8 cellular contexts compared by ENCODE assay signal in genomic region chr6:149716584-149716983, GRCh38. TPM values are rescaled to one million over a fixed set of nuclear protein-coding genes. Genes with fewer than 3 reads are reported as not detected.
A peak's percentile ranks its signal among the peaks of the same experiment; 100 is the strongest.
DNase-seq lines count a peak whose midpoint lies in the region; ATAC-seq, FAIRE-seq and TF ChIP-seq lines count a peak whose summit lies in the region.

No MANE protein-coding gene starts in this region.

- intact Hi-C loops in GM12878 (cut with micrococcal nuclease; ENCODE audit: unreplicated experiment): loop anchor here (5.0 kb wide), 1 partner anchor 149 kb away; the partner anchor contains the start of gene GINM1

- H3K4me2 ChIP-seq in GM12878 (ENCODE audit: control insufficient read depth, insufficient read depth) (peak overlapping the region; percentile 93), mesendoderm (ENCODE audit: low read length) (peak overlapping the region; percentile 60)

- H3K79me2 ChIP-seq in GM12878 (ENCODE audit: control insufficient read depth, insufficient read depth, low read length): peaks cover 61% of the 10 kb centered on the region
- H3K79me2 ChIP-seq in mesendoderm (ENCODE audit: control insufficient read depth, insufficient read depth, low read length): peaks cover 46% of the 10 kb centered on the region

- no peak overlapping the region for H2AK5ac ChIP-seq in mesendoderm (ENCODE audit: low read length)

- TF ChIP-seq RAD21 in GM12878 (IDR thresholded peaks at IDR 0.05; ENCODE audit: insufficient read depth, low read depth, low read length): no peak

- no peak overlapping the region for H2BK15ac ChIP-seq in mesendoderm (replicated peaks; ENCODE audit: low read depth)

- no peaks in the 10 kb centered on the region for H3K27me3 ChIP-seq in GM12878 (replicated peaks in 1 of 2; ENCODE audit: control insufficient read depth in 2 of 2, insufficient read depth in 2 of 2, low read length in 1 of 2)
- H3K27me3 ChIP-seq in mesendoderm (ENCODE audit: insufficient read depth, low read length, poor library complexity): no peaks in the 10 kb centered on the region

- no peak for FAIRE-seq in HTR-8/SVneo (lab: Jason Lieb, UNC)
- no peak for FAIRE-seq in GM12878 (lab: Jason Lieb, UNC)

- no peak overlapping the region for H4K8ac ChIP-seq in mesendoderm (ENCODE audit: low read depth, low read length)

- CTCF ChIA-PET in GM12878 (lab: Yijun Ruan, JAX): interaction anchor here (0.6 to 1.8 kb wide), 4 partner anchors 12 to 1222 kb away, joined by 3 to 5 read pairs (median 3); no protein-coding TSS in a partner anchor

- 0% methylated on average over 3 of the region's 3 CpGs for WGBS in GM12878 (ENCODE audit: insufficient coverage, insufficient replicate concordance, low lambda C conversion rate, missing lambda C conversion rate)
- no CpG with 5 or more reads among the region's 3 CpGs for WGBS in mesendoderm (ENCODE audit: extremely low coverage, insufficient coverage, low lambda C conversion rate)

- H3K18ac ChIP-seq in mesendoderm (ENCODE audit: low read length): no peak overlapping the region

- no peak overlapping the region for H2BK5ac ChIP-seq in mesendoderm (ENCODE audit: low read length)

- TF ChIP-seq CTCF in GM12878 (IDR thresholded peaks at IDR 0.05 in 2 of 3, conservative IDR thresholded peaks at IDR 0.05 in 1 of 3; ENCODE audit: control insufficient read depth in 2 of 3, extremely low read depth in 1 of 3, insufficient read depth in 1 of 3, low read depth in 3 of 3, low read length in 3 of 3): no peak

- H3K27ac ChIP-seq in GM12878 (ENCODE audit: control insufficient read depth, insufficient read depth) (peak overlapping the region; percentile 86), mesendoderm (ENCODE audit: low read depth, low read length) (no peak overlapping the region)

- RAD21 ChIA-PET in GM12878 (lab: Charles Lee; ENCODE audit: unreplicated experiment): interaction anchor here (0.9 to 1.5 kb wide), 4 partner anchors 12 to 149 kb away, joined by 3 to 5 read pairs (median 3); no protein-coding TSS in a partner anchor

- peak overlapping the region; percentile 51 for H3K56ac ChIP-seq in mesendoderm (ENCODE audit: low read length)

- peak; percentile 29 for DNase-seq in AG08395 (ENCODE audit: low spot score)
- DNase-seq in HTR-8/SVneo (ENCODE audit: insufficient read length, low spot score): peak; percentile 10
- no peak for DNase-seq in GM12878 (ENCODE audit: low read depth, low spot score)
- DNase-seq in mesendoderm: no peak
- DNase-seq in NCI-H2107 treated with DMSO at 0.1 percent for 48 hours (lab: John Stamatoyannopoulos, UW; ENCODE audit: unreplicated experiment): no peak
- no peak for DNase-seq in activated gamma-delta T cell treated with Interleukin-2 at 50 U/mL for 16 hours
- no peak for DNase-seq in stimulated activated CD4-positive, alpha-beta T cell treated with anti-CD3 and anti-CD28 coated beads, Interleukin-12 subunit alpha, Interleukin-12 subunit beta, amount 100 ng/mL, for 4 hours

- ATAC-seq in GM12878: no peak
- ATAC-seq in HG03439 (IDR thresholded peaks at IDR 0.05; ENCODE audit: unreplicated experiment): no peak

- in situ Hi-C loops in GM12878 (cut with MboI): no loop called here

- H3K36me3 ChIP-seq in GM12878 (ENCODE audit: control insufficient read depth in 2 of 2, insufficient read depth in 2 of 2, low read length in 1 of 2): 0 out of 4 replicates have a peak, but pooled peaks cover 0 to 3% of the 10 kb centered on the region in 2 experiments
- no peaks in the 10 kb centered on the region for H3K36me3 ChIP-seq in mesendoderm (ENCODE audit: control insufficient read depth, insufficient read depth, low read length)

- H2BK120ac ChIP-seq in mesendoderm (ENCODE audit: low read depth, low read length): no peak overlapping the region

- H3K79me1 ChIP-seq in mesendoderm (ENCODE audit: low read length): peaks cover 3% of the 10 kb centered on the region

- H4K5ac ChIP-seq in mesendoderm (ENCODE audit: low read length): no peak overlapping the region

- H3K4me1 ChIP-seq in GM12878 (ENCODE audit: control insufficient read depth, insufficient read depth, low read length): no peaks in the 10 kb centered on the region
- H3K4me1 ChIP-seq in mesendoderm (ENCODE audit: control insufficient read depth, low read depth, low read length): peaks cover 6% of the 10 kb centered on the region

- no peak for TF ChIP-seq POLR2A in GM12878 (IDR thresholded peaks at IDR 0.05; ENCODE audit: low read depth, low read length)

- peak overlapping the region; percentile 95 for H3K4me3 ChIP-seq in GM12878
- H3K4me3 ChIP-seq in mesendoderm (ENCODE audit: low read length): peak overlapping the region; percentile 13

- H3K23ac ChIP-seq in mesendoderm (ENCODE audit: low read length): no peak overlapping the region

- no peak overlapping the region for H3K4ac ChIP-seq in mesendoderm (ENCODE audit: low read depth, low read length)

- SMC1A ChIA-PET in GM12878 (lab: Charles Lee; ENCODE audit: uncharacterized antibody, unreplicated experiment): interaction anchor here (0.7 to 1.8 kb wide), 4 partner anchors 28 to 171 kb away, joined by 3 to 6 read pairs (median 3); partner anchors contain the start of genes PCMT1 and PPIL4

- POLR2A ChIA-PET in GM12878 (lab: Charles Lee): interaction anchor here (0.5 to 2.7 kb wide), 4 partner anchors 12 to 324 kb away, joined by 3 to 11 read pairs (median 6); partner anchors contain the start of gene PCMT1

- H3K9me3 ChIP-seq in GM12878 (replicated peaks; ENCODE audit: control insufficient read depth, insufficient read depth, low read length): no peaks in the 10 kb centered on the region

- TSS peak; percentile 59 for BruUV-seq in GM12878 (replicated peaks; lab: Mats Ljungman, UMichigan)

- H2AFZ ChIP-seq in GM12878 (ENCODE audit: control insufficient read depth, low read depth, low read length): no peak overlapping the region

- no peak for TF ChIP-seq EP300 in GM12878 (IDR thresholded peaks at IDR 0.05; ENCODE audit: borderline replicate concordance in 1 of 2, control insufficient read depth in 1 of 2, low read depth in 2 of 2, low read length in 2 of 2)

- no peaks in the 10 kb centered on the region for H4K20me1 ChIP-seq in GM12878 (ENCODE audit: control insufficient read depth, insufficient read depth)

- H3K9ac ChIP-seq in GM12878 (ENCODE audit: control insufficient read depth, insufficient read depth, low read length): peak overlapping the region; percentile 85
- peak overlapping the region; percentile 66 for H3K9ac ChIP-seq in mesendoderm (ENCODE audit: low read length)

RNA-seq across cellular contexts. Expression of gene LATS1, which starts 1.3 kb away (rescaled TPM):
- 54.5 and 56.4 TPM in 2 replicates for total RNA-seq in GM12878 (2013; cell fraction: nucleolus; rRNA removed)
- total RNA-seq in GM12878 (2014; rRNA removed) (10.7 and 11.0 TPM in 2 replicates), GM12878 (2014; rRNA removed; fragmentation: Illumina TruSeq; extraction: Trizol) (13.5 and 13.8 TPM in 2 replicates), GM12878 (2021) (15.5 and 15.6 TPM in 2 replicates)
- 6.1 TPM for polyA plus RNA-seq in GM12878 (2011; ENCODE audit: low read depth)
- polyA plus RNA-seq in GM12878 (2011; rRNA removed) (9.7 and 10.1 TPM in 2 replicates), GM12878 (2014; fragmentation: Illumina TruSeq; extraction: Trizol) (11.8 and 13.4 TPM in 2 replicates), GM12878 (2014; fragmentation: Nextera tagmentation; extraction: Ambion mirVana) (1 to 10 TPM; 2.1 to 2.4 TPM), GM12878 (2014; rRNA removed) (5.4 and 7.3 TPM in 2 replicates), GM12878 (2016; fragmentation: Nextera tagmentation; extraction: Ambion mirVana) (10 to 100 TPM; 10.9 to 11.1 TPM)
- 7.9 and 10.1 TPM in 2 replicates for polyA plus RNA-seq in GM12878 (2011; cell fraction: cytosol; rRNA removed)
- polyA plus RNA-seq in GM12878 (2011; cell fraction: nucleus; rRNA removed): 9.4 and 10.3 TPM in 2 replicates
- polyA plus RNA-seq in GM12878 (2012): 6.8 and 7.7 TPM in 2 replicates
- 19.7 and 27.6 TPM in 2 replicates for polyA minus RNA-seq in GM12878 (2011; rRNA and poly(A)+ RNA removed)
- polyA minus RNA-seq in GM12878 (2011; cell fraction: cytosol; rRNA and poly(A)+ RNA removed): 7.9 and 10.6 TPM in 2 replicates
- 15.0 and 20.8 TPM in 2 replicates for polyA minus RNA-seq in GM12878 (2011; cell fraction: nucleus; rRNA and poly(A)+ RNA removed)
- 15.9 TPM for polyA plus RNA-seq in mesendoderm (2013, experiment 1 of 2)
- polyA plus RNA-seq in mesendoderm (2013, experiment 2 of 2): 15.9 TPM

RNA-seq across cellular contexts. Expression of gene NUP43, which starts 29.7 kb away (rescaled TPM):
- total RNA-seq in GM12878 (2013; cell fraction: nucleolus; rRNA removed): 60.5 and 75.5 TPM in 2 replicates
- total RNA-seq in GM12878 (2014; rRNA removed): 25.9 and 29.5 TPM in 2 replicates
- 31.9 and 32.2 TPM in 2 replicates for total RNA-seq in GM12878 (2014; rRNA removed; fragmentation: Illumina TruSeq; extraction: Trizol)
- total RNA-seq in GM12878 (2021): 34.8 and 44.5 TPM in 2 replicates
- 10.0 TPM for polyA plus RNA-seq in GM12878 (2011; ENCODE audit: low read depth)
- 54.2 and 67.5 TPM in 2 replicates for polyA plus RNA-seq in GM12878 (2011; rRNA removed)
- polyA plus RNA-seq in GM12878 (2011; cell fraction: cytosol; rRNA removed): 27.6 and 27.8 TPM in 2 replicates
- polyA plus RNA-seq in GM12878 (2011; cell fraction: nucleus; rRNA removed): 31.0 and 33.8 TPM in 2 replicates
- 13.3 and 16.2 TPM in 2 replicates for polyA plus RNA-seq in GM12878 (2012)
- polyA plus RNA-seq in GM12878 (2014; fragmentation: Illumina TruSeq; extraction: Trizol): 29.6 and 36.2 TPM in 2 replicates
- 10 to 100 TPM in 1 of 2 experiments, 1 to 10 TPM in 1; 8.9 to 10.4 TPM for polyA plus RNA-seq in GM12878 (2014; fragmentation: Nextera tagmentation; extraction: Ambion mirVana)
- polyA plus RNA-seq in GM12878 (2014; rRNA removed): 23.2 and 26.6 TPM in 2 replicates
- 10 to 100 TPM; 21.8 to 28.8 TPM for polyA plus RNA-seq in GM12878 (2016; fragmentation: Nextera tagmentation; extraction: Ambion mirVana)
- polyA minus RNA-seq in GM12878 (2011; rRNA and poly(A)+ RNA removed): 84.3 and 161 TPM in 2 replicates
- polyA minus RNA-seq in GM12878 (2011; cell fraction: cytosol; rRNA and poly(A)+ RNA removed): 34.1 and 34.8 TPM in 2 replicates
- polyA minus RNA-seq in GM12878 (2011; cell fraction: nucleus; rRNA and poly(A)+ RNA removed): 11.0 and 16.0 TPM in 2 replicates
- 26.9 TPM for polyA plus RNA-seq in mesendoderm (2013, experiment 1 of 2)
- 27.5 TPM for polyA plus RNA-seq in mesendoderm (2013, experiment 2 of 2)

RNA-seq across cellular contexts. Expression of gene PCMT1, which starts 33.0 kb away (rescaled TPM):
- 39.6 and 40.5 TPM in 2 replicates for total RNA-seq in GM12878 (2013; cell fraction: nucleolus; rRNA removed)
- total RNA-seq in GM12878 (2014; rRNA removed): 45.1 and 48.7 TPM in 2 replicates
- 45.1 and 48.5 TPM in 2 replicates for total RNA-seq in GM12878 (2014; rRNA removed; fragmentation: Illumina TruSeq; extraction: Trizol)
- total RNA-seq in GM12878 (2021): 53.0 and 56.0 TPM in 2 replicates
- 28.2 TPM for polyA plus RNA-seq in GM12878 (2011; ENCODE audit: low read depth)
- 114 and 137 TPM in 2 replicates for polyA plus RNA-seq in GM12878 (2011; rRNA removed)
- 114 and 126 TPM in 2 replicates for polyA plus RNA-seq in GM12878 (2011; cell fraction: cytosol; rRNA removed)
- polyA plus RNA-seq in GM12878 (2011; cell fraction: nucleus; rRNA removed): 43.6 and 54.1 TPM in 2 replicates
- polyA plus RNA-seq in GM12878 (2012): 39.2 and 46.1 TPM in 2 replicates
- 49.4 and 62.3 TPM in 2 replicates for polyA plus RNA-seq in GM12878 (2014; fragmentation: Illumina TruSeq; extraction: Trizol)
- 100 to 1,000 TPM in 1 of 2 experiments, 10 to 100 TPM in 1; 87.6 to 114 TPM for polyA plus RNA-seq in GM12878 (2014; fragmentation: Nextera tagmentation; extraction: Ambion mirVana)
- 72.1 and 74.8 TPM in 2 replicates for polyA plus RNA-seq in GM12878 (2014; rRNA removed)
- 100 to 1,000 TPM; 122 to 126 TPM for polyA plus RNA-seq in GM12878 (2016; fragmentation: Nextera tagmentation; extraction: Ambion mirVana)
- 72.0 and 93.3 TPM in 2 replicates for polyA minus RNA-seq in GM12878 (2011; rRNA and poly(A)+ RNA removed)
- 26.7 and 28.1 TPM in 2 replicates for polyA minus RNA-seq in GM12878 (2011; cell fraction: cytosol; rRNA and poly(A)+ RNA removed)
- 13.5 and 16.2 TPM in 2 replicates for polyA minus RNA-seq in GM12878 (2011; cell fraction: nucleus; rRNA and poly(A)+ RNA removed)
- polyA plus RNA-seq in mesendoderm (2013, experiment 1 of 2): 97.0 TPM
- 98.3 TPM for polyA plus RNA-seq in mesendoderm (2013, experiment 2 of 2)

Comparison
In these comparisons a context has a peak if more than half of its experiments do, and no peak if none do; other contexts are left out.
1. DNase-seq: peak in AG08395 (single experiment) and HTR-8/SVneo (single experiment); none in GM12878 (single experiment), mesendoderm (single experiment), NCI-H2107 treated with DMSO at 0.1 percent for 48 hours (single experiment), activated gamma-delta T cell treated with Interleukin-2 at 50 U/mL for 16 hours (single experiment) and stimulated activated CD4-positive, alpha-beta T cell treated with anti-CD3 and anti-CD28 coated beads, Interleukin-12 subunit alpha, Interleukin-12 subunit beta, amount 100 ng/mL, for 4 hours (single experiment).